ENCODE assay signal across 19 cellular contexts in the genomic region with DNA sequence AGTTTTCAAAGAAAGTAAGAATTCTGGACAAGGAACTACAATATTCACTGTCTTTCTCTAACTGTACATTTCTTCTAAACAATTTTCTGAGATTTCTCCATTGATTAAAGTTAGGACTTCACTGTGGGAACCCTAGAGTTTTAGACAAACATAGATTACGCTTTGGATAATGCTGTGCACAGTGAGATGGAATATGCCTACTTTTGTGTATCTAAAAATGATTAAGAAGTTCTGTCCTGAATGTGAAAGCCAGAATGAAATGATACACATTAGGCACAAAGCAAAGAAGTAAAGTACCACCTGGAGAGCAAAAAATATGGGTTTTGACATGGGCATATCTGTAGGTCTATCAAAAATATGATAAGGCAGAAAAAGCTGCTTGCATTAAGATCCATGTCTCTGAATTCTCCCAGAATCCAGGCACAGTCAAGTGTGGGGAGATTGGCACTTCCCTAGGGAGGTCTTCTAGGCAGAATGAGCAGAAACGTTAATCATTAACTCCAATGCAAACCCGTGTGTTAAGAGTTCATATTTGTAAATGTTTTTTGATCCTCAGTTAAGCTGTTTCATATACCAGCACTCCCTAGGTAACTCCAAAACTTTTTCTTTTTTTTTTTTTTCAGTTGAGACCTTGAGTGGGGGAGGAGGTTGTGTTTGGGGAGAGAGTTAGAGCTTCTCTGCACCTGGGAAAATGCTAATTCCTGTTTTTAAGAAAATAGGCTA.
DNase-seq lines count a peak whose midpoint lies in the region; ATAC-seq, FAIRE-seq and TF ChIP-seq lines count a peak whose summit lies in the region.
"Had no signal": no experiment of that assay in that cellular context is flagged by ENCODE, and none has a peak within 500 bp of the region (broad histone marks: within the 10 kb centered on the region; RNA-seq: fewer than 3 reads in every experiment).

No MANE protein-coding gene starts in this region.

- peak overlapping the region; percentile 66 for H3K4me2 ChIP-seq in keratinocyte (ENCODE audit: control insufficient read depth, extremely low read depth, insufficient read depth, low read depth, low read length)

- H3K9me3 ChIP-seq in Caco-2 (no peaks in the 10 kb centered on the region), keratinocyte (ENCODE audit: control insufficient read depth, low read depth, low read length) (no peaks in the 10 kb centered on the region), pancreas (no peaks in the 10 kb centered on the region), right cardiac atrium (ENCODE audit: control insufficient read depth, low read length) (no peaks in the 10 kb centered on the region)
- H3K9me3 ChIP-seq: psoas muscle, SJCRH30 had no signal

- CTCF ChIA-PET in Caco-2 (lab: Charles Lee), result interaction anchor here (1.0 kb wide), 1 partner anchor 10 kb away, joined by 4 read pairs; no protein-coding TSS in a partner anchor

- intact Hi-C loops in Caco-2 (cut with micrococcal nuclease; ENCODE audit: unreplicated experiment) (loop anchor here (1.0 to 5.0 kb wide), 3 partner anchors 8 to 468 kb away; a partner anchor contains a TSS), pancreas (cut with DNase I) (no loop called here), right cardiac atrium (cut with DNase I) (no loop called here)

- no peak for TF ChIP-seq CTCF in Caco-2 (IDR thresholded peaks at IDR 0.05; ENCODE audit: insufficient read depth in 1 of 2, low read depth in 1 of 2, low read length in 1 of 2, severe bottlenecking in 1 of 2, unreplicated experiment in 1 of 2)
- TF ChIP-seq CTCF in keratinocyte (optimal IDR thresholded peaks at IDR 0.05 in 1 of 3, IDR thresholded peaks at IDR 0.05 in 1 of 3, conservative IDR thresholded peaks at IDR 0.05 in 1 of 3; ENCODE audit: extremely low read depth in 1 of 3, insufficient read depth in 2 of 3, low read length in 3 of 3), result no peak
- no peak for TF ChIP-seq CTCF in pancreas (IDR thresholded peaks at IDR 0.05)
- no peak for TF ChIP-seq CTCF in foreskin fibroblast (IDR thresholded peaks at IDR 0.05; ENCODE audit: low read depth, low read length)

- POLR2A ChIA-PET in Caco-2 (lab: Charles Lee), result interaction anchor here (0.6 kb wide), 4 partner anchors 9 to 467 kb away, joined by 3 to 7 read pairs (median 5); a partner anchor contains a TSS

- WGBS in pancreas, 2 donors, result 13% methylated on average over 3 of the region's 3 CpGs
- WGBS in right cardiac atrium, result 68% methylated on average over 3 of the region's 3 CpGs

- no peak overlapping the region for H2AFZ ChIP-seq in keratinocyte (ENCODE audit: control insufficient read depth, low read length)

- no peaks in the 10 kb centered on the region for H3K27me3 Mint-ChIP-seq in Caco-2 (ENCODE audit: insufficient read depth, unreplicated experiment)

- peaks cover 7% of the 10 kb centered on the region for H3K36me3 Mint-ChIP-seq in Caco-2 (ENCODE audit: insufficient read depth, unreplicated experiment)
- H3K36me3 Mint-ChIP-seq: CD4-positive, alpha-beta memory T cell had no signal

- peak overlapping the region; percentile 66 for H3K4me3 Mint-ChIP-seq in Caco-2 (ENCODE audit: unreplicated experiment)
- H3K4me3 Mint-ChIP-seq: CD4-positive, alpha-beta memory T cell; nephron progenitor cell had no signal

- H3K27ac ChIP-seq in keratinocyte (ENCODE audit: control insufficient read depth, insufficient read depth, low read length), result no peak overlapping the region
- peak overlapping the region; percentile 23 to 70 (median 56) for H3K27ac ChIP-seq in pancreas
- no peak overlapping the region for H3K27ac ChIP-seq in right cardiac atrium (ENCODE audit: low read length)
- H3K27ac ChIP-seq: psoas muscle, SJCRH30 had no signal

- DNase-seq in Caco-2 (peak; percentile 55 to 64), RCC 7860 (ENCODE audit: low spot score) (peak; percentile 89), keratinocyte (ENCODE audit: low read depth, low spot score) (no peak), pancreas (peak in 3 of 6 donors; percentile 39 to 66 (median 50)), NCI-H1436 treated with DMSO at 0.1 percent for 48 hours (lab: John Stamatoyannopoulos, UW) (no peak), right cardiac atrium (no peak), foreskin fibroblast (no peak)
- DNase-seq: activated CD4-positive, CD25-positive, alpha-beta regulatory T cell treated with anti-CD3 and anti-CD28 coated beads, Interleukin-2, amount 50 U/mL, for 72 hours; activated gamma-delta T cell; amniotic stem cell; CD4-positive, alpha-beta memory T cell; NCI-H2081; NCI-H510A; psoas muscle; stimulated activated naive CD8-positive, alpha-beta T cell treated with anti-CD3 and anti-CD28 coated beads, Interleukin-15, Interleukin-2, amounts not matched to agents 100 U/mL and 50 U/mL, for 24 hours; T1000 had no signal

- H3K4me1 ChIP-seq in Caco-2, result peaks cover 76% of the 10 kb centered on the region
- H3K4me1 ChIP-seq in keratinocyte (ENCODE audit: control insufficient read depth, extremely low read depth, insufficient read depth, low read length), result peaks cover 15% of the 10 kb centered on the region
- H3K4me1 ChIP-seq in pancreas, result peaks cover 23 to 28% (median 24%) of the 10 kb centered on the region in 3 donors
- no peaks in the 10 kb centered on the region for H3K4me1 ChIP-seq in right cardiac atrium (ENCODE audit: control insufficient read depth, insufficient read depth, low read length)
- H3K4me1 ChIP-seq: psoas muscle had no signal

- no TSS peak for BruUV-seq in Caco-2 (replicated peaks; lab: Mats Ljungman, UMichigan)

- peak; percentile 85 to 95 (median 92) for ATAC-seq in pancreas
- no peak for ATAC-seq in right cardiac atrium
- ATAC-seq in HG02798 (IDR thresholded peaks at IDR 0.05; ENCODE audit: poor library complexity, unreplicated experiment), result no peak
- ATAC-seq: psoas muscle; stimulated activated naive CD8-positive, alpha-beta T cell treated with anti-CD3 and anti-CD28 coated beads, Interleukin-15, Interleukin-2, amounts not matched to agents 100 U/mL and 50 U/mL, for 24 hours had no signal

- FAIRE-seq in RCC 7860 (lab: Jason Lieb, UNC) (no peak), keratinocyte (lab: Jason Lieb, UNC) (no peak), pancreas (lab: Jason Lieb, UNC) (no peak)

- H3K4me1 Mint-ChIP-seq in Caco-2 (ENCODE audit: low read depth, unreplicated experiment), result peaks cover 51% of the 10 kb centered on the region
- H3K4me1 Mint-ChIP-seq: CD4-positive, alpha-beta memory T cell had no signal

- no peak overlapping the region for H3K9ac ChIP-seq in keratinocyte (ENCODE audit: control insufficient read depth, extremely low read depth, insufficient read depth, low read length)

- H3K9me1 ChIP-seq in keratinocyte (ENCODE audit: control insufficient read depth, extremely low read depth, insufficient read depth, low read length), result no peaks in the 10 kb centered on the region

- H4K20me1 ChIP-seq in keratinocyte (ENCODE audit: control insufficient read depth, extremely low read depth, insufficient read depth, low read length), result no peaks in the 10 kb centered on the region

- dilution Hi-C loops in keratinocyte (cut with MboI; ENCODE audit: extremely low pct_ligation_motif_present, low sequenced_read_pairs), result no loop called here

- H3K4me3 ChIP-seq in Caco-2 (ENCODE audit: low read depth, low read length), result no peak overlapping the region
- no peak overlapping the region for H3K4me3 ChIP-seq in keratinocyte (ENCODE audit: control insufficient read depth in 2 of 3, extremely low read depth in 1 of 3, insufficient read depth in 2 of 3, low read depth in 1 of 3, low read length in 3 of 3)
- no peak overlapping the region for H3K4me3 ChIP-seq in pancreas
- no peak overlapping the region for H3K4me3 ChIP-seq in right cardiac atrium (ENCODE audit: low read length)
- no peak overlapping the region for H3K4me3 ChIP-seq in foreskin fibroblast (ENCODE audit: low read depth in 1 of 2, low read length in 2 of 2)
- H3K4me3 ChIP-seq: psoas muscle, SJCRH30 had no signal

- H3K36me3 ChIP-seq in Caco-2 (ENCODE audit: control insufficient read depth, insufficient read depth, low read length) (no peaks in the 10 kb centered on the region), keratinocyte (ENCODE audit: control insufficient read depth in 2 of 2, extremely low read depth in 1 of 2, insufficient read depth in 2 of 2, low read length in 2 of 2) (no peaks in the 10 kb centered on the region), pancreas (no peaks in the 10 kb centered on the region)
- H3K36me3 ChIP-seq: SJCRH30 had no signal

- peaks cover 9% of the 10 kb centered on the region for H3K9me3 Mint-ChIP-seq in Caco-2 (ENCODE audit: unreplicated experiment)

- H3K27me3 ChIP-seq in Caco-2 (replicated peaks; ENCODE audit: control insufficient read depth, insufficient read depth, low read length), result no peaks in the 10 kb centered on the region
- H3K27me3 ChIP-seq in keratinocyte (ENCODE audit: control insufficient read depth, extremely low read depth, insufficient read depth, low read length), result no peaks in the 10 kb centered on the region
- H3K27me3 ChIP-seq in pancreas, result no peaks in the 10 kb centered on the region
- no peaks in the 10 kb centered on the region for H3K27me3 ChIP-seq in right cardiac atrium (ENCODE audit: control insufficient read depth, insufficient read depth)
- H3K27me3 ChIP-seq: SJCRH30 had no signal

- H3K27ac Mint-ChIP-seq in Caco-2 (ENCODE audit: unreplicated experiment), result peak overlapping the region; percentile 77
- H3K27ac Mint-ChIP-seq: CD4-positive, alpha-beta memory T cell; nephron progenitor cell had no signal

- H3K79me2 ChIP-seq in keratinocyte (ENCODE audit: control insufficient read depth, insufficient read depth, low read length), result no peaks in the 10 kb centered on the region

Comparison
In these comparisons a context has a peak if more than half of its experiments do, and no peak if none do; other contexts are left out.
1. DNase-seq: peak in Caco-2 (2 of 2) and RCC 7860 (single experiment); none in keratinocyte (single experiment), NCI-H1436 treated with DMSO at 0.1 percent for 48 hours (single experiment), right cardiac atrium (0 of 3) and foreskin fibroblast (0 of 2).
2. H3K27ac ChIP-seq: peak in pancreas (4 of 4); none in keratinocyte (single experiment) and right cardiac atrium (single experiment).
3. ATAC-seq: peak in pancreas (4 of 4); none in right cardiac atrium (0 of 2) and HG02798 (single experiment).